ENCODE assay signal across 25 cellular contexts in the genomic region with DNA sequence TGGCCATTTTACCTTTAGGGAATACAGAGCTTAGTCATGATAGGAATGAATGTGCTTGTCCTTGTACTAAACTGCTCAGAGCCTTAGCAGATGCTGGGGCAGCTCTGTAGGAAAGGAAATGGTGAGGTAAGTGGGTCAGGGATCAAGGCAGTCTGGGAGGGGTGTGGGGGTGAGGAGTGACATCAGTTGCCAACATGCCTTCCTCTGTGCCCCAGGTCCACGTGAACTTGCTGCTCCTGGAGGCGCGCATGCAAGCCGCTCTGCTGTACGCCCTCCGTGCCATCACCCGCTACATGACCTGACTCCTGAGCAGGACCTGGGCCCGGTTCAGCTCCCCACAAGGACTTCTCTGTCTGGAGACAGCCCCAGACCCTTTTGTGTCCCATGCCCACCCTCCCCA. TPM values are rescaled to one million over a fixed set of nuclear protein-coding genes. Genes with fewer than 3 reads are reported as not detected.
DNase-seq lines count a peak whose midpoint lies in the region; ATAC-seq and TF ChIP-seq lines count a peak whose summit lies in the region.
"Had no signal": no experiment of that assay in that cellular context is flagged by ENCODE, and none has a peak within 500 bp of the region (broad histone marks: within the 10 kb centered on the region; RNA-seq: fewer than 3 reads in every experiment).

No MANE protein-coding gene starts in this region.

- H3K27ac Mint-ChIP-seq in CD4-positive, alpha-beta memory T cell = peak overlapping the region in 4 of 7 donors; percentile 63 to 81 (median 72)
- H3K27ac Mint-ChIP-seq in effector memory CD8-positive, alpha-beta T cell = peak overlapping the region in 1 of 2 donors; percentile 75
- no peak overlapping the region for H3K27ac Mint-ChIP-seq in mesothelial cell of epicardium
- H3K27ac Mint-ChIP-seq: stimulated activated naive CD8-positive, alpha-beta T cell treated with anti-CD3 and anti-CD28 coated beads, Interleukin-15, Interleukin-2, amounts not matched to agents 100 ng/mL and 50 ng/mL, for 24 hours; T-cell; type B pancreatic cell had no signal

- no peaks in the 10 kb centered on the region for H4K20me1 ChIP-seq in PC-3 (ENCODE audit: low read length)

- no peaks in the 10 kb centered on the region for H3K27me3 Mint-ChIP-seq in CD4-positive, alpha-beta memory T cell
- no peaks in the 10 kb centered on the region for H3K27me3 Mint-ChIP-seq in effector memory CD8-positive, alpha-beta T cell
- no peaks in the 10 kb centered on the region for H3K27me3 Mint-ChIP-seq in mesothelial cell of epicardium (ENCODE audit: low read depth)
- H3K27me3 Mint-ChIP-seq: CD8-positive, alpha-beta memory T cell; naive thymus-derived CD8-positive, alpha-beta T cell; stimulated activated naive CD8-positive, alpha-beta T cell treated with anti-CD3 and anti-CD28 coated beads, Interleukin-15, Interleukin-2, amounts not matched to agents 100 ng/mL and 50 ng/mL, for 24 hours; T-cell; type B pancreatic cell had no signal

- TF ChIP-seq CTCF in PC-3 (conservative IDR thresholded peaks at IDR 0.05; ENCODE audit: low read depth, low read length) (no peak), mesothelial cell of epicardium (IDR thresholded peaks at IDR 0.05; ENCODE audit: unreplicated experiment) (no peak)

- no peaks in the 10 kb centered on the region for H3F3A ChIP-seq in PC-3 (ENCODE audit: low read length, unreplicated experiment)

- BruUV-seq in PC-3 (replicated peaks; lab: Mats Ljungman, UMichigan) = no TSS peak

- POLR2A ChIA-PET in CD4-positive, alpha-beta memory T cell (lab: Charles Lee; ENCODE audit: partially characterized antibody) = interaction anchor here (0.6 kb wide), 1 partner anchor 203 kb away, joined by 3 read pairs; no protein-coding TSS in a partner anchor
- POLR2A ChIA-PET in PC-3 (lab: Charles Lee; ENCODE audit: unreplicated experiment) = no interaction called here

- H3K27me3 ChIP-seq in CD4-positive, alpha-beta memory T cell (ENCODE audit: insufficient read depth, low read length) = no peaks in the 10 kb centered on the region
- H3K27me3 ChIP-seq in PC-3 (ENCODE audit: low read length) (no peaks in the 10 kb centered on the region), mucosa of rectum (ENCODE audit: control insufficient read depth in 2 of 2, insufficient read depth in 2 of 2, low read length in 2 of 2) (no peaks in the 10 kb centered on the region)
- H3K27me3 ChIP-seq: ovary had no signal

- H3K4me2 ChIP-seq in PC-3 (ENCODE audit: low read length) = no peak overlapping the region

- peaks cover 19 to 36% of the 10 kb centered on the region in 2 donors for H3K36me3 Mint-ChIP-seq in CD4-positive, alpha-beta memory T cell
- peaks cover 47% of the 10 kb centered on the region for H3K36me3 Mint-ChIP-seq in effector memory CD8-positive, alpha-beta T cell (ENCODE audit: insufficient read depth)
- H3K36me3 Mint-ChIP-seq in mesothelial cell of epicardium = peaks cover 17% of the 10 kb centered on the region

- H3K4me1 Mint-ChIP-seq in CD4-positive, alpha-beta memory T cell = peaks cover 0 to 6% (median 5%) of the 10 kb centered on the region in 4 donors
- H3K4me1 Mint-ChIP-seq in effector memory CD8-positive, alpha-beta T cell (ENCODE audit: low read depth in 2 of 2) = peaks cover 7 to 12% of the 10 kb centered on the region in 2 donors
- no peaks in the 10 kb centered on the region for H3K4me1 Mint-ChIP-seq in mesothelial cell of epicardium

- no peak overlapping the region for H3K4me3 ChIP-seq in CD4-positive, alpha-beta memory T cell (ENCODE audit: low read length in 2 of 2)
- H3K4me3 ChIP-seq in PC-3 (ENCODE audit: low read length) (no peak overlapping the region), mucosa of rectum (ENCODE audit: low read length in 2 of 2) (no peak overlapping the region)
- H3K4me3 ChIP-seq: ovary had no signal

- no peaks in the 10 kb centered on the region for H3K79me2 ChIP-seq in PC-3 (ENCODE audit: low read length)

- H3K9me2 ChIP-seq in PC-3 (replicated peaks; ENCODE audit: low read length) = no peaks in the 10 kb centered on the region

- no peaks in the 10 kb centered on the region for H3K9me3 Mint-ChIP-seq in CD4-positive, alpha-beta memory T cell
- H3K9me3 Mint-ChIP-seq in effector memory CD8-positive, alpha-beta T cell = no peaks in the 10 kb centered on the region
- H3K9me3 Mint-ChIP-seq in mesothelial cell of epicardium = no peaks in the 10 kb centered on the region
- H3K9me3 Mint-ChIP-seq: CD8-positive, alpha-beta memory T cell; H9; naive thymus-derived CD8-positive, alpha-beta T cell; stimulated activated naive CD8-positive, alpha-beta T cell treated with anti-CD3 and anti-CD28 coated beads, Interleukin-15, Interleukin-2, amounts not matched to agents 100 ng/mL and 50 ng/mL, for 24 hours; T-cell; type B pancreatic cell had no signal

- DNase-seq in CD4-positive, alpha-beta memory T cell = peak in 2 of 5 donors; percentile 9 to 15
- DNase-seq in PC-3 (no peak), EL (no peak), pons (ENCODE audit: low spot score) (no peak), mesothelial cell of epicardium (ENCODE audit: low spot score in 2 of 2, unreplicated experiment in 2 of 2) (no peak)
- DNase-seq in effector memory CD8-positive, alpha-beta T cell = peak in 2 of 3 experiments; percentile 19 to 20
- DNase-seq: activated CD4-positive, alpha-beta T cell treated with anti-CD3 and anti-CD28 coated beads, Interleukin-2, amount 50 U/mL, for 1 hour; aorta; effector CD8-positive, alpha-beta T cell; H9; mammary epithelial cell; naive thymus-derived CD8-positive, alpha-beta T cell; NCI-H1092; NCI-H1930; NCI-H2227 treated with DMSO at 0.1 percent for 48 hours; NCI-H774; OCI-M1; ovary; SIG-M5; T-cell had no signal

- H3K27ac ChIP-seq in CD4-positive, alpha-beta memory T cell (ENCODE audit: low read depth, low read length) = no peak overlapping the region
- H3K27ac ChIP-seq in PC-3 (ENCODE audit: low read length) (no peak overlapping the region), mucosa of rectum (ENCODE audit: low read depth in 2 of 2, low read length in 2 of 2) (peak overlapping the region; percentile 52 to 60)

- H2AFZ ChIP-seq in PC-3 (ENCODE audit: low read length) = no peak overlapping the region

- ATAC-seq in PC-3 = 0 out of 2 replicates have a peak, but pooled peaks have one; percentile 27
- peak; percentile 95 for ATAC-seq in effector memory CD8-positive, alpha-beta T cell (replicated peaks)
- ATAC-seq in HG02763 (IDR thresholded peaks at IDR 0.05; ENCODE audit: unreplicated experiment) = no peak
- ATAC-seq: naive thymus-derived CD8-positive, alpha-beta T cell had no signal

- no peaks in the 10 kb centered on the region for H3K36me3 ChIP-seq in CD4-positive, alpha-beta memory T cell (ENCODE audit: insufficient read depth, low read length)
- no peaks in the 10 kb centered on the region; the same call in 1 of the 2 replicates for H3K36me3 ChIP-seq in PC-3 (ENCODE audit: low read depth, low read length)
- peaks cover 29 to 39% of the 10 kb centered on the region in 2 donors for H3K36me3 ChIP-seq in mucosa of rectum (ENCODE audit: control insufficient read depth in 2 of 2, insufficient read depth in 2 of 2, low read length in 2 of 2)
- H3K36me3 ChIP-seq: ovary had no signal

- CTCF ChIA-PET in CD4-positive, alpha-beta memory T cell (lab: Charles Lee; ENCODE audit: partially characterized antibody) = interaction anchor here (0.6 to 2.6 kb wide), 3 partner anchors 10 to 672 kb away, joined by 3 to 7 read pairs (median 3); no protein-coding TSS in a partner anchor
- CTCF ChIA-PET in PC-3 (lab: Charles Lee) = interaction anchor here (0.6 kb wide), 1 partner anchor 60 kb away, joined by 3 read pairs; no protein-coding TSS in a partner anchor

- H3K9me3 ChIP-seq in CD4-positive, alpha-beta memory T cell (ENCODE audit: control insufficient read depth in 1 of 2, low read length in 2 of 2) = no peaks in the 10 kb centered on the region
- H3K9me3 ChIP-seq in PC-3 (ENCODE audit: low read length) (no peaks in the 10 kb centered on the region), mucosa of rectum (ENCODE audit: control insufficient read depth in 2 of 2, low read length in 2 of 2) (no peaks in the 10 kb centered on the region)
- H3K9me3 ChIP-seq: ovary had no signal

- H3K4me1 ChIP-seq in CD4-positive, alpha-beta memory T cell (ENCODE audit: insufficient read depth, low read length) = no peaks in the 10 kb centered on the region
- H3K4me1 ChIP-seq in PC-3 (ENCODE audit: insufficient read depth, low read length) (no peaks in the 10 kb centered on the region), mucosa of rectum (ENCODE audit: control insufficient read depth in 2 of 2, insufficient read depth in 2 of 2, low read length in 2 of 2) (peaks cover 23 to 24% of the 10 kb centered on the region in 2 donors)

- H3K9ac ChIP-seq in PC-3 (ENCODE audit: low read length) (no peak overlapping the region), mucosa of rectum (ENCODE audit: low read depth in 1 of 2, low read length in 2 of 2) (no peak overlapping the region)

- H3K4me3 Mint-ChIP-seq in CD4-positive, alpha-beta memory T cell = no peak overlapping the region
- peak overlapping the region in 1 of 2 donors; percentile 36 for H3K4me3 Mint-ChIP-seq in effector memory CD8-positive, alpha-beta T cell
- no peak overlapping the region for H3K4me3 Mint-ChIP-seq in mesothelial cell of epicardium
- H3K4me3 Mint-ChIP-seq: H9; naive thymus-derived CD8-positive, alpha-beta T cell; stimulated activated naive CD8-positive, alpha-beta T cell treated with anti-CD3 and anti-CD28 coated beads, Interleukin-15, Interleukin-2, amounts not matched to agents 100 ng/mL and 50 ng/mL, for 24 hours; T-cell; type B pancreatic cell had no signal

- intact Hi-C loops in CD4-positive, alpha-beta memory T cell (cut with micrococcal nuclease) = no loop called here
- intact Hi-C loops in PC-3 (cut with micrococcal nuclease) = no loop called here

RNA-seq across cellular contexts. Expression of a gene that starts 21.2 kb away (rescaled TPM):
- 1 to 10 TPM; 5.7 to 6.4 TPM for total RNA-seq in CD4-positive, alpha-beta memory T cell
- polyA plus RNA-seq in CD4-positive, alpha-beta memory T cell = 1 to 10 TPM; 3.5 to 7.6 TPM
- total RNA-seq in PC-3 (2014; rRNA removed) (6.9 and 10.7 TPM in 2 replicates), mesothelial cell of epicardium (19.4 to 21.4 TPM (median 21.1 TPM) in 3 replicates)

RNA-seq across cellular contexts. Expression of a gene that starts 44.6 kb away (rescaled TPM):
- total RNA-seq in CD4-positive, alpha-beta memory T cell = 100 to 1,000 TPM; 111 TPM
- 100 to 1,000 TPM; 383 to 743 TPM for polyA plus RNA-seq in CD4-positive, alpha-beta memory T cell
- total RNA-seq in PC-3 (2014; rRNA removed) (364 and 465 TPM in 2 replicates), mesothelial cell of epicardium (111 to 125 TPM (median 114 TPM) in 3 replicates)

RNA-seq across cellular contexts. Expression of a gene that starts 47.7 kb away (rescaled TPM):
- total RNA-seq in CD4-positive, alpha-beta memory T cell = 10 to 100 TPM; 71.5 to 78.1 TPM
- polyA plus RNA-seq in CD4-positive, alpha-beta memory T cell = 100 to 1,000 TPM; 148 to 199 TPM
- total RNA-seq in PC-3 (2014; rRNA removed) (63.6 and 66.0 TPM in 2 replicates), mesothelial cell of epicardium (79.7 to 84.1 TPM (median 81.4 TPM) in 3 replicates)

RNA-seq across cellular contexts. Expression of a gene that starts 48.3 kb away (rescaled TPM):
- total RNA-seq in CD4-positive, alpha-beta memory T cell = 10 to 100 TPM; 15.5 to 16.9 TPM
- polyA plus RNA-seq in CD4-positive, alpha-beta memory T cell = 10 to 100 TPM in 1 of 2 donors, 1 to 10 TPM in 1; 1.8 to 13.3 TPM
- total RNA-seq in PC-3 (2014; rRNA removed) (10.1 and 13.6 TPM in 2 replicates), mesothelial cell of epicardium (9.2 to 11.7 TPM (median 9.9 TPM) in 3 replicates)

Comparison
In these comparisons a context has a peak if more than half of its experiments do, and no peak if none do; other contexts are left out.
1. DNase-seq: peak in effector memory CD8-positive, alpha-beta T cell (2 of 3); none in PC-3 (single experiment), EL (single experiment), pons (single experiment) and mesothelial cell of epicardium (0 of 2).
2. H3K27ac ChIP-seq: peak in mucosa of rectum (2 of 2); none in CD4-positive, alpha-beta memory T cell (single experiment) and PC-3 (single experiment).